ENCODE assay signal across 9 cellular contexts in genomic region chr20:50788045-50788867, GRCh38. TPM values are rescaled to one million over a fixed set of nuclear protein-coding genes. Genes with fewer than 3 reads are reported as not detected.
DNase-seq lines count a peak whose midpoint lies in the region; ATAC-seq and TF ChIP-seq lines count a peak whose summit lies in the region.
"Had no signal": no experiment of that assay in that cellular context is flagged by ENCODE, and none has a peak within 500 bp of the region (broad histone marks: within the 10 kb centered on the region; RNA-seq: fewer than 3 reads in every experiment).

No MANE protein-coding gene starts in this region.

- no peaks in the 10 kb centered on the region for H3K9me3 ChIP-seq in PC-9 (ENCODE audit: insufficient read depth, low read depth)

- no peaks in the 10 kb centered on the region for H4K20me1 ChIP-seq in PC-9 (ENCODE audit: insufficient read depth)

- H3K4me1 ChIP-seq in PC-9 (replicated peaks; ENCODE audit: insufficient read depth) (peaks cover 18% of the 10 kb centered on the region), foreskin keratinocyte (peaks cover 12% of the 10 kb centered on the region)

- H3K27ac ChIP-seq in PC-9 (no peak overlapping the region), foreskin keratinocyte (no peak overlapping the region)
- H3K27ac ChIP-seq: C4-2B had no signal

- peak; percentile 65 for DNase-seq in NCI-H1092 treated with DMSO at 0.1 percent for 48 hours (lab: John Stamatoyannopoulos, UW)
- DNase-seq in NCI-H1092 (lab: John Stamatoyannopoulos, UW): no peak
- DNase-seq in PC-9: peak; percentile 69 to 75
- peak; percentile 10 to 40 for DNase-seq in foreskin keratinocyte
- DNase-seq in superior temporal gyrus (ENCODE audit: extremely low spot score): peak; percentile 45
- DNase-seq in amniotic stem cell (lab: John Stamatoyannopoulos, UW): no peak

- H3K36me3 ChIP-seq in PC-9 (ENCODE audit: low read depth): no peaks in the 10 kb centered on the region

- H3K9me2 ChIP-seq in PC-9 (ENCODE audit: insufficient read depth): no peaks in the 10 kb centered on the region

- no peaks in the 10 kb centered on the region for H3K79me2 ChIP-seq in PC-9 (ENCODE audit: low read depth)

- H3F3A ChIP-seq in PC-9 (ENCODE audit: insufficient read depth, low read depth): peaks cover 25% of the 10 kb centered on the region; the same call in 1 of the 2 replicates

- POLR2A ChIA-PET in PC-9 (lab: Charles Lee; ENCODE audit: unreplicated experiment): interaction anchor here (0.5 to 1.2 kb wide), 2 partner anchors 39 to 817 kb away, joined by 3 to 8 read pairs; no protein-coding TSS in a partner anchor

- no peaks in the 10 kb centered on the region for H3K27me3 ChIP-seq in PC-9 (ENCODE audit: insufficient read depth, low read depth)
- no peaks in the 10 kb centered on the region for H3K27me3 ChIP-seq in foreskin keratinocyte

- TF ChIP-seq CTCF in PC-9 (conservative IDR thresholded peaks at IDR 0.05) (peak; percentile 87), foreskin keratinocyte (conservative IDR thresholded peaks at IDR 0.05) (peak; percentile 81)

- no peak overlapping the region for H3K4me3 ChIP-seq in PC-9

- no peak overlapping the region for H3K4me2 ChIP-seq in PC-9

- ATAC-seq in foreskin keratinocyte (no peak), HG03432 (IDR thresholded peaks at IDR 0.05; ENCODE audit: unreplicated experiment) (no peak), GM18873 (IDR thresholded peaks at IDR 0.05; ENCODE audit: low FRiP score, unreplicated experiment) (no peak)

- CTCF ChIA-PET in PC-9 (lab: Charles Lee): interaction anchor here (0.6 to 1.7 kb wide), 15 partner anchors 25 to 818 kb away, joined by 3 to 10 read pairs (median 3); no protein-coding TSS in a partner anchor

- no peak overlapping the region for H2AFZ ChIP-seq in PC-9

- BruUV-seq in PC-9 (replicated peaks; lab: Mats Ljungman, UMichigan): no TSS peak

- intact Hi-C loops in PC-9 (cut with micrococcal nuclease; ENCODE audit: unreplicated experiment): loop anchor here (1.0 to 5.0 kb wide), 7 partner anchors 44 to 602 kb away; partner anchors contain the start of gene CEBPB

RNA-seq across cellular contexts. Expression of gene BCAS4, which starts 6.6 kb away (rescaled TPM):
- total RNA-seq in PC-9 (2021) (7.6 and 12.4 TPM in 2 replicates), foreskin keratinocyte (11.5 and 15.0 TPM in 2 replicates)
- polyA plus RNA-seq in foreskin keratinocyte: 20.6 and 23.5 TPM in 2 replicates

RNA-seq across cellular contexts. Expression of gene PARD6B, which starts 56.9 kb away (rescaled TPM):
- total RNA-seq in PC-9 (2021): 52.2 and 80.3 TPM in 2 replicates
- total RNA-seq in foreskin keratinocyte: 4.3 and 5.2 TPM in 2 replicates
- 1.0 and 1.1 TPM in 2 replicates for polyA plus RNA-seq in foreskin keratinocyte

Comparison
In these comparisons a context has a peak if more than half of its experiments do, and no peak if none do; other contexts are left out.
1. DNase-seq: peak in NCI-H1092 treated with DMSO at 0.1 percent for 48 hours (single experiment), PC-9 (2 of 2), foreskin keratinocyte (2 of 2) and superior temporal gyrus (single experiment); none in NCI-H1092 (single experiment) and amniotic stem cell (single experiment).